25 cellular contexts compared by ENCODE assay signal in the genomic region with DNA sequence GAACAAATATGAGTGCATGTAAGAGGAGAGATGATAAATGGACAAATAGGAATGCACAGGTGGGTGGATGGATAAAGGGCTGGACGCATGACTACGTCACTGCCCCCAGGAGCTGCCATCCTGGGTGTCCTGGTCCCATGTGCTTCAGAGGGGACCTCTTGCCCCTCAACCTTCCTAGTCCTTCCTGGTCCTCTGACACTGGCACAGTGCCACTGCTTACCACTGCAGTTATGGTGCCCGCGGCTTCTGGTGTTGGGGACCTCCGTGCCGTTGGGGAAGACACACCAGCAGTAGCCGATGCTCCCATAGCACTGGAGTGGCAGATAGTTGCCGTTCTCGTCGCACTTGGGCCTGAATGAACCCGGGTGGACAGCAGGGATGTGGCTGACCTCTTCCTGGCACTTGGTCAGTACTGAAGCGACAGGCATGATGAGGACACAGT. TPM values are rescaled to one million over a fixed set of nuclear protein-coding genes. Genes with fewer than 3 reads are reported as not detected.
A peak's percentile ranks its signal among the peaks of the same experiment; 100 is the strongest.
DNase-seq lines count a peak whose midpoint lies in the region; ATAC-seq and TF ChIP-seq lines count a peak whose summit lies in the region.
"Had no signal": no experiment of that assay in that cellular context is flagged by ENCODE, and none has a peak within 500 bp of the region (broad histone marks: within the 10 kb centered on the region; RNA-seq: fewer than 3 reads in every experiment).

No MANE protein-coding gene starts in this region.

- no peak for DNase-seq in activated naive CD8-positive, alpha-beta T cell treated with anti-CD3 and anti-CD28 coated beads, Interleukin-2, amount 10 ng/mL, durations not matched to agents 7 days and 5 days
- DNase-seq in activated naive CD8-positive, alpha-beta T cell treated with anti-CD3 and anti-CD28 coated beads for 36 hours = no peak
- peak; percentile 27 for DNase-seq in H7
- DNase-seq in stimulated activated CD4-positive, alpha-beta T cell treated with anti-CD3 and anti-CD28 coated beads, Interleukin-15, amount 100 ng/mL, for 24 hours = no peak
- no peak for DNase-seq in CD4-positive, alpha-beta T cell
- DNase-seq: activated CD4-positive, alpha-beta T cell treated with anti-CD3 and anti-CD28 coated beads for 48 hours; activated gamma-delta T cell; anterior cingulate cortex; DMS153; effector CD8-positive, alpha-beta T cell; GF-D8; mammary epithelial cell; NCI-H2171 treated with DMSO at 0.1 percent for 48 hours; OCI-M1; SIG-M5; substantia nigra; T-cell had no signal

- no peaks in the 10 kb centered on the region for H3K9me3 Mint-ChIP-seq in activated naive CD8-positive, alpha-beta T cell treated with anti-CD3 and anti-CD28 coated beads, Interleukin-2, amount 10 ng/mL, durations not matched to agents 7 days and 5 days
- H3K9me3 Mint-ChIP-seq in activated naive CD8-positive, alpha-beta T cell treated with anti-CD3 and anti-CD28 coated beads for 36 hours = no peaks in the 10 kb centered on the region
- no peaks in the 10 kb centered on the region for H3K9me3 Mint-ChIP-seq in dendritic cell treated with granulocyte-macrophage colony-stimulating factor and Interleukin-4, amounts not matched to agents 40 ng/mL and 50 ng/mL, for 4 days
- no peaks in the 10 kb centered on the region for H3K9me3 Mint-ChIP-seq in CD4-positive, alpha-beta T cell
- H3K9me3 Mint-ChIP-seq: T-cell had no signal

- H3K27ac ChIP-seq in temporal lobe (ENCODE audit: low read depth, low read length) = peak overlapping the region; percentile 46
- no peak overlapping the region for H3K27ac ChIP-seq in CD4-positive, alpha-beta T cell (ENCODE audit: low read depth, low read length)
- H3K27ac ChIP-seq: A549, esophagus muscularis mucosa, gastroesophageal sphincter had no signal

- no peak overlapping the region for H3K4me3 ChIP-seq in H7 (ENCODE audit: insufficient read depth, low read depth, low read length)
- H3K4me3 ChIP-seq: A549; BLaER1 treated with 17β-estradiol and CSF1 and Interleukin-3, amounts not matched to agents 10 nM and 100 nM; esophagus muscularis mucosa; gastroesophageal sphincter had no signal

- POLR2A ChIA-PET in activated naive CD8-positive, alpha-beta T cell treated with anti-CD3 and anti-CD28 coated beads, Interleukin-2, amount 10 ng/mL, durations not matched to agents 7 days and 5 days (lab: Charles Lee) = interaction anchor here (4.7 kb wide), 1 partner anchor 8 kb away, joined by 32 read pairs; no protein-coding TSS in a partner anchor
- POLR2A ChIA-PET in CD4-positive, alpha-beta T cell (lab: Charles Lee) = no interaction called here

- H3K9me3 ChIP-seq in CD4-positive, alpha-beta T cell (ENCODE audit: control insufficient read depth, low read length) = no peaks in the 10 kb centered on the region
- H3K9me3 ChIP-seq: A549; BLaER1 treated with 17β-estradiol and CSF1 and Interleukin-3, amounts not matched to agents 10 nM and 100 nM; esophagus muscularis mucosa; gastroesophageal sphincter had no signal

- H3K4me3 Mint-ChIP-seq in activated naive CD8-positive, alpha-beta T cell treated with anti-CD3 and anti-CD28 coated beads, Interleukin-2, amount 10 ng/mL, durations not matched to agents 7 days and 5 days = no peak overlapping the region
- H3K4me3 Mint-ChIP-seq in activated naive CD8-positive, alpha-beta T cell treated with anti-CD3 and anti-CD28 coated beads for 36 hours = no peak overlapping the region
- H3K4me3 Mint-ChIP-seq in dendritic cell treated with granulocyte-macrophage colony-stimulating factor and Interleukin-4, amounts not matched to agents 40 ng/mL and 50 ng/mL, for 4 days = peak overlapping the region; percentile 50
- no peak overlapping the region for H3K4me3 Mint-ChIP-seq in CD4-positive, alpha-beta T cell
- H3K4me3 Mint-ChIP-seq: T-cell had no signal

- no peaks in the 10 kb centered on the region for H3K27me3 Mint-ChIP-seq in activated naive CD8-positive, alpha-beta T cell treated with anti-CD3 and anti-CD28 coated beads, Interleukin-2, amount 10 ng/mL, durations not matched to agents 7 days and 5 days
- H3K27me3 Mint-ChIP-seq in activated naive CD8-positive, alpha-beta T cell treated with anti-CD3 and anti-CD28 coated beads for 36 hours = no peaks in the 10 kb centered on the region
- H3K27me3 Mint-ChIP-seq in dendritic cell treated with granulocyte-macrophage colony-stimulating factor and Interleukin-4, amounts not matched to agents 40 ng/mL and 50 ng/mL, for 4 days = no peaks in the 10 kb centered on the region
- H3K27me3 Mint-ChIP-seq in CD4-positive, alpha-beta T cell = no peaks in the 10 kb centered on the region
- H3K27me3 Mint-ChIP-seq: T-cell had no signal

- H3K36me3 ChIP-seq in H7 (replicated peaks; ENCODE audit: control insufficient read depth, insufficient read depth, low read length) = peaks cover 27% of the 10 kb centered on the region

- intact Hi-C loops in dendritic cell treated with granulocyte-macrophage colony-stimulating factor and Interleukin-4, amounts not matched to agents 40 ng/mL and 50 ng/mL, for 4 days (cut with micrococcal nuclease) = no loop called here
- intact Hi-C loops in CD4-positive, alpha-beta T cell (cut with DNase I, micrococcal nuclease) = loop anchor here in 1 of 2 experiments (5.0 kb wide), 1 partner anchor 41 kb away; no protein-coding TSS in a partner anchor

- CTCF ChIA-PET in CD4-positive, alpha-beta T cell (lab: Charles Lee) = no interaction called here

- no peak for TF ChIP-seq CTCF in CD4-positive, alpha-beta T cell (IDR thresholded peaks at IDR 0.05)

- peaks cover 21% of the 10 kb centered on the region for H3K36me3 Mint-ChIP-seq in activated naive CD8-positive, alpha-beta T cell treated with anti-CD3 and anti-CD28 coated beads, Interleukin-2, amount 10 ng/mL, durations not matched to agents 7 days and 5 days
- H3K36me3 Mint-ChIP-seq in activated naive CD8-positive, alpha-beta T cell treated with anti-CD3 and anti-CD28 coated beads for 36 hours = peaks cover 37% of the 10 kb centered on the region
- peaks cover 99% of the 10 kb centered on the region for H3K36me3 Mint-ChIP-seq in dendritic cell treated with granulocyte-macrophage colony-stimulating factor and Interleukin-4, amounts not matched to agents 40 ng/mL and 50 ng/mL, for 4 days (ENCODE audit: low read depth)
- peaks cover 78% of the 10 kb centered on the region for H3K36me3 Mint-ChIP-seq in CD4-positive, alpha-beta T cell (ENCODE audit: low read depth)

- peaks cover 25% of the 10 kb centered on the region for H3K4me1 Mint-ChIP-seq in activated naive CD8-positive, alpha-beta T cell treated with anti-CD3 and anti-CD28 coated beads, Interleukin-2, amount 10 ng/mL, durations not matched to agents 7 days and 5 days
- peaks cover 8% of the 10 kb centered on the region for H3K4me1 Mint-ChIP-seq in activated naive CD8-positive, alpha-beta T cell treated with anti-CD3 and anti-CD28 coated beads for 36 hours
- H3K4me1 Mint-ChIP-seq in dendritic cell treated with granulocyte-macrophage colony-stimulating factor and Interleukin-4, amounts not matched to agents 40 ng/mL and 50 ng/mL, for 4 days (ENCODE audit: low read depth) = peaks cover 67% of the 10 kb centered on the region
- H3K4me1 Mint-ChIP-seq in CD4-positive, alpha-beta T cell (ENCODE audit: low read depth) = no peaks in the 10 kb centered on the region

- peak overlapping the region; percentile 75 for H3K27ac Mint-ChIP-seq in activated naive CD8-positive, alpha-beta T cell treated with anti-CD3 and anti-CD28 coated beads, Interleukin-2, amount 10 ng/mL, durations not matched to agents 7 days and 5 days
- H3K27ac Mint-ChIP-seq in activated naive CD8-positive, alpha-beta T cell treated with anti-CD3 and anti-CD28 coated beads for 36 hours = no peak overlapping the region
- H3K27ac Mint-ChIP-seq in dendritic cell treated with granulocyte-macrophage colony-stimulating factor and Interleukin-4, amounts not matched to agents 40 ng/mL and 50 ng/mL, for 4 days = peak overlapping the region; percentile 99
- no peak overlapping the region for H3K27ac Mint-ChIP-seq in CD4-positive, alpha-beta T cell

- no peak for ATAC-seq in activated naive CD8-positive, alpha-beta T cell treated with anti-CD3 and anti-CD28 coated beads, Interleukin-2, amount 10 ng/mL, durations not matched to agents 7 days and 5 days (ENCODE audit: low read depth)
- ATAC-seq in HG03432 (IDR thresholded peaks at IDR 0.05; ENCODE audit: unreplicated experiment) = no peak
- ATAC-seq in CD4-positive, alpha-beta T cell (ENCODE audit: poor library complexity) = no peak
- ATAC-seq: A549, gastroesophageal sphincter, T-cell had no signal

- H3K27me3 ChIP-seq in H7 (ENCODE audit: control insufficient read depth, insufficient read depth, low read length) = no peaks in the 10 kb centered on the region
- no peaks in the 10 kb centered on the region for H3K27me3 ChIP-seq in CD4-positive, alpha-beta T cell (ENCODE audit: control insufficient read depth, insufficient read depth, low read length)
- H3K27me3 ChIP-seq: BLaER1 treated with 17β-estradiol and CSF1 and Interleukin-3, amounts not matched to agents 10 nM and 100 nM; esophagus muscularis mucosa; gastroesophageal sphincter had no signal

RNA-seq across cellular contexts. Expression of gene CD74, which starts 9.8 kb away (rescaled TPM):
- total RNA-seq in activated naive CD8-positive, alpha-beta T cell treated with anti-CD3 and anti-CD28 coated beads, Interleukin-2, amount 10 ng/mL, durations not matched to agents 7 days and 5 days = 100 to 1,000 TPM; 341 to 350 TPM
- total RNA-seq in activated naive CD8-positive, alpha-beta T cell treated with anti-CD3 and anti-CD28 coated beads for 36 hours = 100 to 1,000 TPM; 290 to 294 TPM
- total RNA-seq in H7 (2014; rRNA removed; shearing (Covaris generic)) = 18.0 and 32.2 TPM in 2 replicates
- total RNA-seq in temporal lobe = 2.5 TPM
- 100 to 1,000 TPM; 299 to 303 TPM for total RNA-seq in CD4-positive, alpha-beta T cell
- total RNA-seq: osteocyte had no signal

RNA-seq across cellular contexts. Expression of gene TCOF1, which starts 45.4 kb away (rescaled TPM):
- total RNA-seq in activated naive CD8-positive, alpha-beta T cell treated with anti-CD3 and anti-CD28 coated beads, Interleukin-2, amount 10 ng/mL, durations not matched to agents 7 days and 5 days = 10 to 100 TPM; 68.8 to 72.5 TPM
- 100 to 1,000 TPM; 138 to 140 TPM for total RNA-seq in activated naive CD8-positive, alpha-beta T cell treated with anti-CD3 and anti-CD28 coated beads for 36 hours
- 108 and 115 TPM in 2 replicates for total RNA-seq in H7 (2014; rRNA removed; shearing (Covaris generic))
- total RNA-seq in temporal lobe = 11.3 TPM
- total RNA-seq in CD4-positive, alpha-beta T cell = 10 to 100 TPM; 40.4 to 43.2 TPM

RNA-seq across cellular contexts. Expression of gene RPS14, which starts 46.6 kb away (rescaled TPM):
- total RNA-seq in activated naive CD8-positive, alpha-beta T cell treated with anti-CD3 and anti-CD28 coated beads, Interleukin-2, amount 10 ng/mL, durations not matched to agents 7 days and 5 days = 1,000 to 10,000 TPM; 2,811 to 2,872 TPM
- total RNA-seq in activated naive CD8-positive, alpha-beta T cell treated with anti-CD3 and anti-CD28 coated beads for 36 hours = 1,000 to 10,000 TPM; 2,978 to 3,004 TPM
- 2,734 and 3,255 TPM in 2 replicates for total RNA-seq in H7 (2014; rRNA removed; shearing (Covaris generic))
- total RNA-seq in temporal lobe = 1,676 TPM
- 1,000 to 10,000 TPM; 5,224 to 5,317 TPM for total RNA-seq in CD4-positive, alpha-beta T cell

Comparison
In these comparisons a context has a peak if more than half of its experiments do, and no peak if none do; other contexts are left out.
1. H3K27ac Mint-ChIP-seq: peak in activated naive CD8-positive, alpha-beta T cell treated with anti-CD3 and anti-CD28 coated beads, Interleukin-2, amount 10 ng/mL, durations not matched to agents 7 days and 5 days (single experiment) and dendritic cell treated with granulocyte-macrophage colony-stimulating factor and Interleukin-4, amounts not matched to agents 40 ng/mL and 50 ng/mL, for 4 days (single experiment); none in activated naive CD8-positive, alpha-beta T cell treated with anti-CD3 and anti-CD28 coated beads for 36 hours (single experiment) and CD4-positive, alpha-beta T cell (single experiment).